ENCODE assay signal across 28 cellular contexts in the genomic region with DNA sequence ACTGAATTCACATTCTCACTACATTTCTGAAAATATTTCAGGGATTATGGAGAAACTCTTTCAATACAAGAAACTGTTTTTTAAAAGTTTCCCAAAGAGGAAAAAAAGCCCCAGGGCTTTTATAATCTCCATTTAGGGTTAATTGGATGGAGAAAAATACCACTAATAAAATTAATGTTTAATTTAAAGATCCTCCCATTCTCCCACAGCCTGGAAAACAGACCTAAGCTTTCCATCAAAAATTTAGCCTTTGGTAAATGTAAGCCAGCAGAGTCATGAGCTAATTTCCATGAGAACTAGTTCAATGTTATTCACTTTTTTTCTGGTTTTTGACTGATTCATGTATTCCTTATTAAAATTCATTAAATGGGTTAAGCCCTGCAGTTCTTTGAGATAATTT.
"Had no signal": no experiment of that assay in that cellular context is flagged by ENCODE, and none has a peak within 500 bp of the region (broad histone marks: within the 10 kb centered on the region; RNA-seq: fewer than 3 reads in every experiment).

No MANE protein-coding gene starts in this region.

- H3K4me1 ChIP-seq: stomach, suprapubic skin, testis, thyroid gland, tibial artery, tibial nerve, transverse colon, upper lobe of left lung, upper lobe of right lung, uterus, vagina had no signal

- H3K9me3 ChIP-seq: stomach, suprapubic skin, testis, thoracic aorta, thyroid gland, tibial artery, transverse colon, upper lobe of left lung, upper lobe of right lung, uterus, vagina had no signal

- DNase-seq: stimulated activated CD4-positive, alpha-beta T cell treated with anti-CD3 and anti-CD28 coated beads, Interleukin-2, amount 100 ng/mL, for 48 hours; stimulated activated CD4-positive, alpha-beta T cell treated with anti-CD3 and anti-CD28 coated beads, Interleukin-4, amount 100 ng/mL, for 1 hour; stimulated activated CD4-positive, alpha-beta T cell treated with anti-CD3 and anti-CD28 coated beads, Interleukin-4, amount 100 ng/mL, for 24 hours; stimulated activated CD4-positive, alpha-beta T cell treated with anti-CD3 and anti-CD28 coated beads, Interleukin-4, amount 100 ng/mL, for 4 hours; stimulated activated CD8-positive, alpha-beta memory T cell treated with anti-CD3 and anti-CD28 coated beads, Interleukin-4, amount 100 ng/mL, for 48 hours; stimulated activated naive B cell treated with anti-CD40 and anti-IgM and Interleukin-4, amounts not matched to agents 10 μg/mL and 1 μg/mL and 100 μg/mL, for 72 hours; stimulated activated naive CD4-positive, alpha-beta T cell; stimulated activated naive CD4-positive, alpha-beta T cell treated with Interleukin-2 at 50 U/mL for 16 hours; stimulated activated naive CD8-positive, alpha-beta T cell treated with anti-CD3 and anti-CD28 coated beads, Interleukin-15, amount 100 ng/mL, for 72 hours; stimulated activated naive CD8-positive, alpha-beta T cell treated with anti-CD3 and anti-CD28 coated beads, Interleukin-15, Interleukin-2, amounts not matched to agents 100 U/mL and 50 U/mL, for 24 hours; stomach; substantia nigra; testis; thyroid gland; tibial artery; transverse colon; trophoblast cell; upper lobe of left lung; upper lobe of right lung; uterus had no signal

- H3K27me3 ChIP-seq: stomach, suprapubic skin, testis, thyroid gland, tibial artery, tibial nerve, transverse colon, upper lobe of left lung, upper lobe of right lung, uterus, vagina had no signal

- ATAC-seq: stimulated activated effector memory CD8-positive, alpha-beta T cell treated with anti-CD3 and anti-CD28 coated beads, Interleukin-12 subunit alpha, Interleukin-12 subunit beta, amount 100 ng/mL, for 72 hours; stimulated activated memory B cell treated with anti-CD40 and anti-IgM and Interleukin-4, amounts not matched to agents 10 μg/mL and 1 μg/mL and 100 μg/mL, for 72 hours; stimulated activated naive B cell treated with anti-CD40 and anti-IgM and Interleukin-4, amounts not matched to agents 10 μg/mL and 1 μg/mL and 100 μg/mL, for 72 hours; stimulated activated naive CD8-positive, alpha-beta T cell treated with anti-CD3 and anti-CD28 coated beads, Interleukin-15, amount 100 ng/mL, for 72 hours; stimulated activated naive CD8-positive, alpha-beta T cell treated with anti-CD3 and anti-CD28 coated beads, Interleukin-15, Interleukin-2, amounts not matched to agents 100 U/mL and 50 U/mL, for 24 hours; upper lobe of right lung had no signal

- H3K4me1 Mint-ChIP-seq: stimulated activated effector memory CD8-positive, alpha-beta T cell treated with anti-CD3 and anti-CD28 coated beads, Interleukin-12 subunit alpha, Interleukin-12 subunit beta, amount 100 ng/mL, for 72 hours; stimulated activated memory B cell treated with anti-CD40 and anti-IgM and Interleukin-4, amounts not matched to agents 10 μg/mL and 1 μg/mL and 100 μg/mL, for 72 hours; stimulated activated naive B cell treated with anti-CD40 and anti-IgM and Interleukin-4, amounts not matched to agents 10 μg/mL and 1 μg/mL and 100 μg/mL, for 72 hours; stimulated activated naive CD8-positive, alpha-beta T cell treated with anti-CD3 and anti-CD28 coated beads, Interleukin-15, amount 100 ng/mL, for 72 hours had no signal

- H3K4me3 ChIP-seq: stomach, suprapubic skin, testis, thoracic aorta, thyroid gland, tibial artery, tibial nerve, transverse colon, upper lobe of left lung, upper lobe of right lung, uterus, vagina had no signal

- H3K27ac ChIP-seq: stomach, suprapubic skin, testis, thoracic aorta, thyroid gland, tibial artery, tibial nerve, transverse colon, upper lobe of left lung, upper lobe of right lung, uterus, vagina had no signal

- H3K27me3 Mint-ChIP-seq: stimulated activated memory B cell treated with anti-CD40 and anti-IgM and Interleukin-4, amounts not matched to agents 10 μg/mL and 1 μg/mL and 100 μg/mL, for 72 hours; stimulated activated naive B cell treated with anti-CD40 and anti-IgM and Interleukin-4, amounts not matched to agents 10 μg/mL and 1 μg/mL and 100 μg/mL, for 72 hours; stimulated activated naive CD8-positive, alpha-beta T cell treated with anti-CD3 and anti-CD28 coated beads, Interleukin-15, amount 100 ng/mL, for 72 hours; stimulated activated naive CD8-positive, alpha-beta T cell treated with anti-CD3 and anti-CD28 coated beads, Interleukin-15, Interleukin-2, amounts not matched to agents 100 ng/mL and 50 ng/mL, for 24 hours; type B pancreatic cell had no signal

- H3K4me3 Mint-ChIP-seq: stimulated activated effector memory CD8-positive, alpha-beta T cell treated with anti-CD3 and anti-CD28 coated beads, Interleukin-12 subunit alpha, Interleukin-12 subunit beta, amount 100 ng/mL, for 72 hours; stimulated activated memory B cell treated with anti-CD40 and anti-IgM and Interleukin-4, amounts not matched to agents 10 μg/mL and 1 μg/mL and 100 μg/mL, for 72 hours; stimulated activated naive B cell treated with anti-CD40 and anti-IgM and Interleukin-4, amounts not matched to agents 10 μg/mL and 1 μg/mL and 100 μg/mL, for 72 hours; stimulated activated naive CD8-positive, alpha-beta T cell treated with anti-CD3 and anti-CD28 coated beads, Interleukin-15, amount 100 ng/mL, for 72 hours; stimulated activated naive CD8-positive, alpha-beta T cell treated with anti-CD3 and anti-CD28 coated beads, Interleukin-15, Interleukin-2, amounts not matched to agents 100 ng/mL and 50 ng/mL, for 24 hours; type B pancreatic cell had no signal

- H3K36me3 ChIP-seq: stomach, suprapubic skin, thoracic aorta, thyroid gland, tibial artery, tibial nerve, transverse colon, upper lobe of left lung, upper lobe of right lung, uterus, vagina had no signal

- H3K27ac Mint-ChIP-seq: stimulated activated effector memory CD8-positive, alpha-beta T cell treated with anti-CD3 and anti-CD28 coated beads, Interleukin-12 subunit alpha, Interleukin-12 subunit beta, amount 100 ng/mL, for 72 hours; stimulated activated memory B cell treated with anti-CD40 and anti-IgM and Interleukin-4, amounts not matched to agents 10 μg/mL and 1 μg/mL and 100 μg/mL, for 72 hours; stimulated activated naive B cell treated with anti-CD40 and anti-IgM and Interleukin-4, amounts not matched to agents 10 μg/mL and 1 μg/mL and 100 μg/mL, for 72 hours; stimulated activated naive CD8-positive, alpha-beta T cell treated with anti-CD3 and anti-CD28 coated beads, Interleukin-15, amount 100 ng/mL, for 72 hours; stimulated activated naive CD8-positive, alpha-beta T cell treated with anti-CD3 and anti-CD28 coated beads, Interleukin-15, Interleukin-2, amounts not matched to agents 100 ng/mL and 50 ng/mL, for 24 hours; type B pancreatic cell had no signal

- H3K36me3 Mint-ChIP-seq: stimulated activated effector memory CD8-positive, alpha-beta T cell treated with anti-CD3 and anti-CD28 coated beads, Interleukin-12 subunit alpha, Interleukin-12 subunit beta, amount 100 ng/mL, for 72 hours; stimulated activated memory B cell treated with anti-CD40 and anti-IgM and Interleukin-4, amounts not matched to agents 10 μg/mL and 1 μg/mL and 100 μg/mL, for 72 hours; stimulated activated naive B cell treated with anti-CD40 and anti-IgM and Interleukin-4, amounts not matched to agents 10 μg/mL and 1 μg/mL and 100 μg/mL, for 72 hours; type B pancreatic cell had no signal
